ENCODE assay signal across 10 cellular contexts in genomic region chr2:62201307-62201706, GRCh38. TPM values are rescaled to one million over a fixed set of nuclear protein-coding genes. Genes with fewer than 3 reads are reported as not detected.
DNase-seq lines count a peak whose midpoint lies in the region; ATAC-seq and TF ChIP-seq lines count a peak whose summit lies in the region.
"Had no signal": no experiment of that assay in that cellular context is flagged by ENCODE, and none has a peak within 500 bp of the region (broad histone marks: within the 10 kb centered on the region; RNA-seq: fewer than 3 reads in every experiment).

No MANE protein-coding gene starts in this region.

- H3K27me3 ChIP-seq in brain microvascular endothelial cell (replicated peaks), result no peaks in the 10 kb centered on the region

- H3K9me3 Mint-ChIP-seq in T-helper 2 cell treated with Interferon-gamma antibody and Interleukin-4, amounts not matched to agents 5 μg/mL and 100 μg/mL, for 36 hours, result no peaks in the 10 kb centered on the region
- H3K9me3 Mint-ChIP-seq in activated T-helper 2 cell treated with anti-CD3 and anti-CD28 coated beads, Interferon-gamma antibody, Interleukin-2, Interleukin-4, amounts not matched to agents 10 μg/mL and 5 μg/mL and 100 μg/mL, durations not matched to agents 14 hours and 24 hours and 36 hours, result no peaks in the 10 kb centered on the region
- H3K9me3 Mint-ChIP-seq in natural killer cell treated with Interleukin-12 subunit alpha and Interleukin-12 subunit beta and Interleukin-15 and Interleukin-18, amount 100 ng/mL, for 72 hours, result peaks cover 3% of the 10 kb centered on the region

- TF ChIP-seq CTCF in brain microvascular endothelial cell (IDR thresholded peaks at IDR 0.05; ENCODE audit: low read depth, low read length, missing control alignments), result no peak

- no peaks in the 10 kb centered on the region for H3K36me3 ChIP-seq in brain microvascular endothelial cell (replicated peaks)

- ATAC-seq in natural killer cell treated with Interleukin-12 subunit alpha and Interleukin-12 subunit beta and Interleukin-15 and Interleukin-18, amount 100 ng/mL, for 72 hours, result no peak
- no peak for ATAC-seq in HG03432 (IDR thresholded peaks at IDR 0.05; ENCODE audit: unreplicated experiment)

- intact Hi-C loops in activated T-helper 2 cell treated with anti-CD3 and anti-CD28 coated beads, Interferon-gamma antibody, Interleukin-2, Interleukin-4, amounts not matched to agents 10 μg/mL and 5 μg/mL and 100 μg/mL, durations not matched to agents 14 hours and 24 hours and 36 hours (cut with micrococcal nuclease), result no loop called here

- in situ Hi-C loops in brain microvascular endothelial cell (cut with HindIII; ENCODE audit: low pct_ligation_motif_present, low sequenced_read_pairs), result no loop called here

- no peak overlapping the region for H3K27ac ChIP-seq in brain microvascular endothelial cell
- H3K27ac ChIP-seq: SK-N-MC had no signal

- H3K4me3 ChIP-seq in brain microvascular endothelial cell (ENCODE audit: low read depth, low read length), result no peak overlapping the region
- H3K4me3 ChIP-seq: SK-N-MC had no signal

- H3K36me3 Mint-ChIP-seq in T-helper 2 cell treated with Interferon-gamma antibody and Interleukin-4, amounts not matched to agents 5 μg/mL and 100 μg/mL, for 36 hours (ENCODE audit: low read depth), result peaks cover 10% of the 10 kb centered on the region
- H3K36me3 Mint-ChIP-seq in activated T-helper 2 cell treated with anti-CD3 and anti-CD28 coated beads, Interferon-gamma antibody, Interleukin-2, Interleukin-4, amounts not matched to agents 10 μg/mL and 5 μg/mL and 100 μg/mL, durations not matched to agents 14 hours and 24 hours and 36 hours (ENCODE audit: low read depth), result peaks cover 15% of the 10 kb centered on the region
- H3K36me3 Mint-ChIP-seq in natural killer cell treated with Interleukin-12 subunit alpha and Interleukin-12 subunit beta and Interleukin-15 and Interleukin-18, amount 100 ng/mL, for 72 hours, result no peaks in the 10 kb centered on the region

- H3K4me1 Mint-ChIP-seq in T-helper 2 cell treated with Interferon-gamma antibody and Interleukin-4, amounts not matched to agents 5 μg/mL and 100 μg/mL, for 36 hours (ENCODE audit: low read depth), result peaks cover 54% of the 10 kb centered on the region
- H3K4me1 Mint-ChIP-seq in activated T-helper 2 cell treated with anti-CD3 and anti-CD28 coated beads, Interferon-gamma antibody, Interleukin-2, Interleukin-4, amounts not matched to agents 10 μg/mL and 5 μg/mL and 100 μg/mL, durations not matched to agents 14 hours and 24 hours and 36 hours (ENCODE audit: low read depth), result peaks cover 63% of the 10 kb centered on the region
- peaks cover 68 to 77% of the 10 kb centered on the region in 2 donors for H3K4me1 Mint-ChIP-seq in natural killer cell treated with Interleukin-12 subunit alpha and Interleukin-12 subunit beta and Interleukin-15 and Interleukin-18, amount 100 ng/mL, for 72 hours (ENCODE audit: low read depth in 2 of 2)

- H3K4me3 Mint-ChIP-seq in T-helper 2 cell treated with Interferon-gamma antibody and Interleukin-4, amounts not matched to agents 5 μg/mL and 100 μg/mL, for 36 hours, result peak overlapping the region; percentile 78
- no peak overlapping the region for H3K4me3 Mint-ChIP-seq in activated T-helper 2 cell treated with anti-CD3 and anti-CD28 coated beads, Interferon-gamma antibody, Interleukin-2, Interleukin-4, amounts not matched to agents 10 μg/mL and 5 μg/mL and 100 μg/mL, durations not matched to agents 14 hours and 24 hours and 36 hours (ENCODE audit: low read depth)
- H3K4me3 Mint-ChIP-seq in natural killer cell treated with Interleukin-12 subunit alpha and Interleukin-12 subunit beta and Interleukin-15 and Interleukin-18, amount 100 ng/mL, for 72 hours, result peak overlapping the region; percentile 86

- no peak overlapping the region for H3K27ac Mint-ChIP-seq in T-helper 2 cell treated with Interferon-gamma antibody and Interleukin-4, amounts not matched to agents 5 μg/mL and 100 μg/mL, for 36 hours
- H3K27ac Mint-ChIP-seq in activated T-helper 2 cell treated with anti-CD3 and anti-CD28 coated beads, Interferon-gamma antibody, Interleukin-2, Interleukin-4, amounts not matched to agents 10 μg/mL and 5 μg/mL and 100 μg/mL, durations not matched to agents 14 hours and 24 hours and 36 hours, result peak overlapping the region; percentile 14
- peak overlapping the region; percentile 67 to 86 for H3K27ac Mint-ChIP-seq in natural killer cell treated with Interleukin-12 subunit alpha and Interleukin-12 subunit beta and Interleukin-15 and Interleukin-18, amount 100 ng/mL, for 72 hours

- H3K27me3 Mint-ChIP-seq in T-helper 2 cell treated with Interferon-gamma antibody and Interleukin-4, amounts not matched to agents 5 μg/mL and 100 μg/mL, for 36 hours (ENCODE audit: low read depth), result no peaks in the 10 kb centered on the region
- H3K27me3 Mint-ChIP-seq in activated T-helper 2 cell treated with anti-CD3 and anti-CD28 coated beads, Interferon-gamma antibody, Interleukin-2, Interleukin-4, amounts not matched to agents 10 μg/mL and 5 μg/mL and 100 μg/mL, durations not matched to agents 14 hours and 24 hours and 36 hours (ENCODE audit: low read depth), result no peaks in the 10 kb centered on the region
- H3K27me3 Mint-ChIP-seq in natural killer cell treated with Interleukin-12 subunit alpha and Interleukin-12 subunit beta and Interleukin-15 and Interleukin-18, amount 100 ng/mL, for 72 hours, result no peaks in the 10 kb centered on the region

- DNase-seq in T-helper 2 cell treated with Interferon-gamma antibody and Interleukin-4, amounts not matched to agents 5 μg/mL and 100 μg/mL, for 36 hours (ENCODE audit: low spot score), result no peak
- no peak for DNase-seq in T-helper 2 cell
- DNase-seq in NCI-H1105 treated with DMSO at 0.1 percent for 48 hours (lab: John Stamatoyannopoulos, UW), result peak; percentile 97
- DNase-seq in activated T-helper 2 cell treated with anti-CD3 and anti-CD28 coated beads, Interferon-gamma antibody, Interleukin-2, Interleukin-4, amounts not matched to agents 10 μg/mL and 5 μg/mL and 100 μg/mL, durations not matched to agents 14 hours and 24 hours and 36 hours (ENCODE audit: low spot score), result no peak
- DNase-seq in natural killer cell treated with Interleukin-12 subunit alpha and Interleukin-12 subunit beta and Interleukin-15 and Interleukin-18, amount 100 ng/mL, for 72 hours (ENCODE audit: low spot score), result no peak
- no peak for DNase-seq in cerebellum (ENCODE audit: low spot score)
- DNase-seq in brain microvascular endothelial cell, result no peak
- DNase-seq: NCI-H187 treated with DMSO at 0.1 percent for 48 hours had no signal

RNA-seq across cellular contexts. Expression of gene B3GNT2, which starts 5.4 kb away (rescaled TPM):
- 29.0 and 29.3 TPM in 2 replicates for total RNA-seq in activated T-helper 2 cell treated with anti-CD3 and anti-CD28 coated beads, Interferon-gamma antibody, Interleukin-2, Interleukin-4, amounts not matched to agents 10 μg/mL and 5 μg/mL and 100 μg/mL, durations not matched to agents 14 hours and 24 hours and 36 hours
- total RNA-seq in natural killer cell treated with Interleukin-12 subunit alpha and Interleukin-12 subunit beta and Interleukin-15 and Interleukin-18, amount 100 ng/mL, for 72 hours, result 10 to 100 TPM; 29.8 to 31.0 TPM
- 9.9 TPM for total RNA-seq in cerebellum
